In the genomic region with DNA sequence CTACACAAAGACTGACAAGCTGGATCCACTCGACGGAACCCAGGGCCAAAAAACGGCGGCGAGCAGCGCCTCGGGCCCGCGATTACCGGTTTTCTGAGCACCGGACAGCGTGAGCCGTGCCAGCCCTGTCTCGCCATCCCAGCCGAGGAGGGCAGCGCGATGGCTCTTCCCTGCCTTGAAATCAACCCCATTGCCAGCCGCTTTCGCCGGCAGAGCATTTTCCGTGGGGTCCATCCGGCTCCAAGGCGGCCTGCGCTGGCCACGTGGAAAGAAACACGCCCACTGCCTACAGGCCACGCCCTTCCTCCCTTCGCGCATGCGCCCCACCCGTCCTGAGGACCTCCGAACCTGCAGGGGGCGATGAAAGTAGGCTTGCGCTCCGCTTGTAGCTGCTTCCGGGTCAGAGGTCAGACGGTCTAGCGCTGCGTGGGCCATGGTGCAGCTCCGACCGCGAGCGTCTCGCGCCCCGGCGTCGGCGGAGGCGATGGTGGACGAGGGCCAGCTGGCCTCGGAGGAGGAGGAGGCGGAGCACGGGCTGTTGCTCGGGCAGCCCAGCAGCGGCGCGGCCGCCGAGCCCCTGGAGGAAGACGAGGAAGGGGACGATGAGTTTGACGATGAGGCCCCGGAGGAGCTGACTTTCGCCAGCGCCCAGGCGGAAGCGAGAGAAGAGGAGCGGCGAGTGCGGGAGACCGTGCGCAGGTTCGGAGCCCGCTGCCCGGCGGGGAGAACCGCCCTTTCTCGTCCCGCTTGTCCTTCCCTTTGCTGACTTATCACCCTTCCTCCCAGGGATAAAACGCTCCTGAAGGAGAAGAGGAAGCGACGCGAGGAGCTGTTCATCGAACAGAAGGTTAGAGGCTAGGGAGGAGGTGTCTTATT, we compare ENCODE assay signal across 8 cellular contexts. TPM values are rescaled to one million over a fixed set of nuclear protein-coding genes. Genes with fewer than 3 reads are reported as not detected.
DNase-seq lines count a peak whose midpoint lies in the region; ATAC-seq, FAIRE-seq and TF ChIP-seq lines count a peak whose summit lies in the region.

A gene (plus strand): TSS at position 410 of the 876 bp plus-strand sequence. CDS start 24 bp downstream, at position 434.

- H4K20me1 ChIP-seq in HepG2 (ENCODE audit: insufficient read depth, low read length): peaks cover 17% of the 10 kb centered on the region

- peak; percentile 86 for ATAC-seq in GM19351 (IDR thresholded peaks at IDR 0.05; ENCODE audit: unreplicated experiment)
- ATAC-seq in HG03521 (IDR thresholded peaks at IDR 0.05; ENCODE audit: unreplicated experiment): peak; percentile 92
- peak; percentile 92 for ATAC-seq in HepG2

- H3K4me1 Mint-ChIP-seq in dendritic cell treated with granulocyte-macrophage colony-stimulating factor and Interleukin-4, amounts not matched to agents 40 ng/mL and 50 ng/mL, for 4 days (ENCODE audit: low read depth): peaks cover 41% of the 10 kb centered on the region

- H2AFZ ChIP-seq in HepG2 (ENCODE audit: low read length): no peak within 1 kb of the TSS

- H3K79me2 ChIP-seq in HepG2 (ENCODE audit: insufficient read depth, low read length): peaks cover 43% of the 10 kb centered on the region

- CTCF ChIA-PET in HepG2 (lab: Yijun Ruan, JAX; ENCODE audit: low intra/inter-chr PET ratio, low total read pairs): interaction anchor here (1.2 kb wide), 1 partner anchor 10 kb away, joined by 6 read pairs; no protein-coding TSS in a partner anchor

- 1% methylated on average over 34 of the region's 85 CpGs for WGBS in HepG2 (ENCODE audit: low lambda C conversion rate)

- H3K9me3 Mint-ChIP-seq in dendritic cell treated with granulocyte-macrophage colony-stimulating factor and Interleukin-4, amounts not matched to agents 40 ng/mL and 50 ng/mL, for 4 days: no peaks in the 10 kb centered on the region

- H3K4me3 Mint-ChIP-seq in dendritic cell treated with granulocyte-macrophage colony-stimulating factor and Interleukin-4, amounts not matched to agents 40 ng/mL and 50 ng/mL, for 4 days: peak within 1 kb of the TSS; percentile 96

- peak within 1 kb of the TSS; percentile 91 for H3K27ac ChIP-seq in HepG2 (ENCODE audit: extremely low read length, insufficient read depth, low read length)

- no TSS peak for BruUV-seq in HepG2 (replicated peaks; lab: Mats Ljungman, UMichigan)

- intact Hi-C loops in dendritic cell treated with granulocyte-macrophage colony-stimulating factor and Interleukin-4, amounts not matched to agents 40 ng/mL and 50 ng/mL, for 4 days (cut with micrococcal nuclease): loop anchor here (2.0 to 5.0 kb wide), 2 partner anchors 40 to 283 kb away; a partner anchor contains a TSS
- intact Hi-C loops in HepG2 (cut with micrococcal nuclease; ENCODE audit: unreplicated experiment): loop anchor here (1.0 to 5.0 kb wide), 6 partner anchors 10 to 278 kb away; a partner anchor contains a TSS

- TF ChIP-seq RAD21 in HepG2 (CRISPR knock-in tag; IDR thresholded peaks at IDR 0.05): peak; percentile 55; the same call in 1 of the 2 replicates

- H3K36me3 ChIP-seq in HepG2 (replicated peaks in 1 of 2; ENCODE audit: control insufficient read depth in 1 of 2, insufficient read depth in 2 of 2, low read length in 2 of 2): peaks cover 8 to 34% of the 10 kb centered on the region in 2 experiments; a peak in 3 of 5 replicates

- peaks cover 35% of the 10 kb centered on the region for H3K4me1 ChIP-seq in HepG2 (ENCODE audit: insufficient read depth, low read length)

- H3K36me3 Mint-ChIP-seq in dendritic cell treated with granulocyte-macrophage colony-stimulating factor and Interleukin-4, amounts not matched to agents 40 ng/mL and 50 ng/mL, for 4 days (ENCODE audit: low read depth): peaks cover 50% of the 10 kb centered on the region

- H3K4me3 ChIP-seq in HepG2 (replicated peaks in 1 of 3; ENCODE audit: insufficient read depth in 1 of 3, low read depth in 2 of 3, low read length in 3 of 3): peak within 1 kb of the TSS; percentile 89 to 97 (median 93)

- in situ Hi-C loops in HepG2 (cut with HindIII; ENCODE audit: extremely low pct_ligation_motif_present, low pct_unique_long_range_greater_than_20kb): loop anchor here (5.0 kb wide), 2 partner anchors 38 to 92 kb away; no protein-coding TSS in a partner anchor

- H3K4me2 ChIP-seq in HepG2 (ENCODE audit: low read depth, low read length): peak within 1 kb of the TSS; percentile 91

- peak; percentile 78 for FAIRE-seq in HepG2 (lab: Jason Lieb, UNC)

- H3K27me3 Mint-ChIP-seq in dendritic cell treated with granulocyte-macrophage colony-stimulating factor and Interleukin-4, amounts not matched to agents 40 ng/mL and 50 ng/mL, for 4 days: no peaks in the 10 kb centered on the region

- peak within 1 kb of the TSS; percentile 97 for H3K27ac Mint-ChIP-seq in dendritic cell treated with granulocyte-macrophage colony-stimulating factor and Interleukin-4, amounts not matched to agents 40 ng/mL and 50 ng/mL, for 4 days

- peak; percentile 93 to 96 for TF ChIP-seq POLR2A in HepG2 (IDR thresholded peaks at IDR 0.05; ENCODE audit: insufficient read depth in 1 of 2, low read depth in 2 of 2, low read length in 2 of 2)

- peak; percentile 100 for TF ChIP-seq CTCF in HepG2 (CRISPR knock-in tag; IDR thresholded peaks at IDR 0.05)

- no peaks in the 10 kb centered on the region; a peak in 1 of 5 replicates for H3K27me3 ChIP-seq in HepG2 (ENCODE audit: control insufficient read depth in 1 of 2, insufficient read depth in 2 of 2, low read length in 2 of 2)

- H3K9me3 ChIP-seq in HepG2 (ENCODE audit: low read length): no peaks in the 10 kb centered on the region

- peak in 1 of 2 experiments; percentile 11; a peak in 1 of 4 replicates for TF ChIP-seq EP300 in HepG2 (IDR thresholded peaks at IDR 0.05; ENCODE audit: low read depth in 2 of 2, low read length in 2 of 2)
- TF ChIP-seq EP300 in HepG2 (CRISPR knock-in tag; IDR thresholded peaks at IDR 0.05; ENCODE audit: borderline replicate concordance): peak; percentile 57

- DNase-seq in CD1c-positive myeloid dendritic cell (ENCODE audit: extremely low spot score): peak; percentile 99
- peak; percentile 99 for DNase-seq in NCI-H748 (lab: John Stamatoyannopoulos, UW; ENCODE audit: unreplicated experiment)
- DNase-seq in activated CD4-positive, alpha-beta T cell treated with anti-CD3 and anti-CD28 coated beads, Interleukin-2, amount 50 U/mL, for 24 hours (ENCODE audit: low read depth in 1 of 2, low spot score in 1 of 2): peak; percentile 97 to 98
- peak; percentile 97 for DNase-seq in HepG2 (ENCODE audit: low spot score)
- DNase-seq in stimulated activated CD4-positive, alpha-beta T cell treated with anti-CD3 and anti-CD28 coated beads, Interleukin-4, amount 100 ng/mL, for 1 hour: peak; percentile 99

- POLR2A ChIA-PET in HepG2 (lab: Yijun Ruan, JAX): interaction anchor here (0.6 to 5.3 kb wide), 28 partner anchors 9 to 1630 kb away, joined by 3 to 175 read pairs (median 5); a partner anchor contains a TSS

- H3K9ac ChIP-seq in HepG2 (ENCODE audit: insufficient read depth, low read depth, low read length): peak within 1 kb of the TSS; percentile 97

TF ChIP-seq in HepG2, 621 proteins besides CTCF, POLR2A, EP300 and RAD21 (continues in another document):
- TF ChIP-seq MYNN (CRISPR knock-in tag; IDR thresholded peaks at IDR 0.05; ENCODE audit: low read depth): no peak; the same call in none of the 2 replicates
- TF ChIP-seq ZBTB20 (CRISPR knock-in tag; IDR thresholded peaks at IDR 0.05; ENCODE audit: borderline replicate concordance, low read depth): no peak; the same call in none of the 2 replicates
- TF ChIP-seq, protein P1, sequence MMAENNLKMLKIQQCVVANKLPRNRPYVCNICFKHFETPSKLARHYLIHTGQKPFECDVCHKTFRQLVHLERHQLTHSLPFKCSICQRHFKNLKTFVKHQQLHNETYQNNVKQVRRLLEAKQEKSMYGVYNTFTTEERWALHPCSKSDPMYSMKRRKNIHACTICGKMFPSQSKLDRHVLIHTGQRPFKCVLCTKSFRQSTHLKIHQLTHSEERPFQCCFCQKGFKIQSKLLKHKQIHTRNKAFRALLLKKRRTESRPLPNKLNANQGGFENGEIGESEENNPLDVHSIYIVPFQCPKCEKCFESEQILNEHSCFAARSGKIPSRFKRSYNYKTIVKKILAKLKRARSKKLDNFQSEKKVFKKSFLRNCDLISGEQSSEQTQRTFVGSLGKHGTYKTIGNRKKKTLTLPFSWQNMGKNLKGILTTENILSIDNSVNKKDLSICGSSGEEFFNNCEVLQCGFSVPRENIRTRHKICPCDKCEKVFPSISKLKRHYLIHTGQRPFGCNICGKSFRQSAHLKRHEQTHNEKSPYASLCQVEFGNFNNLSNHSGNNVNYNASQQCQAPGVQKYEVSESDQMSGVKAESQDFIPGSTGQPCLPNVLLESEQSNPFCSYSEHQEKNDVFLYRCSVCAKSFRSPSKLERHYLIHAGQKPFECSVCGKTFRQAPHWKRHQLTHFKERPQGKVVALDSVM (CRISPR knock-in tag; IDR thresholded peaks at IDR 0.05): peak; percentile 70

RNA-seq across cellular contexts. Expression of the gene that starts here (rescaled TPM):
- total RNA-seq in HepG2 (2016; rRNA removed; fragmentation: Illumina TruSeq; extraction: Trizol): 186 and 215 TPM in 2 replicates
- total RNA-seq in HepG2 (2016; cell fraction: cytosol; rRNA removed; fragmentation: Illumina TruSeq; extraction: Trizol; ENCODE audit: low read depth): 27.0 and 31.6 TPM in 2 replicates
- total RNA-seq in HepG2 (2016; cell fraction: insoluble cytoplasmic fraction; rRNA removed; fragmentation: Illumina TruSeq; extraction: Trizol): 183 and 212 TPM in 2 replicates
- total RNA-seq in HepG2 (2016; cell fraction: membrane; rRNA removed; fragmentation: Illumina TruSeq; extraction: Trizol): 65.5 and 72.1 TPM in 2 replicates
- 69.4 and 79.5 TPM in 2 replicates for total RNA-seq in HepG2 (2016; cell fraction: nucleus; rRNA removed; fragmentation: Illumina TruSeq; extraction: Trizol)
- 30.1 and 37.8 TPM in 2 replicates for polyA plus RNA-seq in HepG2 (2011; rRNA removed)
- polyA plus RNA-seq in HepG2 (2011; cell fraction: cytosol; rRNA removed): 47.4 and 53.1 TPM in 2 replicates
- polyA plus RNA-seq in HepG2 (2011; cell fraction: nucleus; rRNA removed): 23.4 and 23.5 TPM in 2 replicates
- 60.3 and 94.1 TPM in 2 replicates for polyA plus RNA-seq in HepG2 (2012)
- 30.5 and 34.4 TPM in 2 replicates for polyA plus RNA-seq in HepG2 (2016; cell fraction: cytosol; fragmentation: Illumina TruSeq; extraction: Trizol; ENCODE audit: low read depth)
- 240 and 243 TPM in 2 replicates for polyA plus RNA-seq in HepG2 (2016; cell fraction: insoluble cytoplasmic fraction; fragmentation: Illumina TruSeq; extraction: Trizol; ENCODE audit: low read depth)
- polyA plus RNA-seq in HepG2 (2016; cell fraction: membrane; fragmentation: Illumina TruSeq; extraction: Trizol; ENCODE audit: low read depth): 60.8 and 65.8 TPM in 2 replicates
- 136 and 138 TPM in 2 replicates for polyA plus RNA-seq in HepG2 (2016; cell fraction: nucleus; fragmentation: Illumina TruSeq; extraction: Trizol; ENCODE audit: insufficient read depth, low read depth)
- polyA minus RNA-seq in HepG2 (2011; rRNA and poly(A)+ RNA removed; ENCODE audit: low replicate concordance): 4.3 and 4.6 TPM in 2 replicates
- polyA minus RNA-seq in HepG2 (2011; cell fraction: cytosol; rRNA and poly(A)+ RNA removed): 13.1 and 18.6 TPM in 2 replicates
- polyA minus RNA-seq in HepG2 (2011; cell fraction: nucleus; rRNA and poly(A)+ RNA removed): 26.5 and 26.9 TPM in 2 replicates

Comparison
In these comparisons a context has a peak if more than half of its experiments do, and no peak if none do; other contexts are left out.
1. Peak in every context shown above with its lines: DNase-seq, ATAC-seq, H3K4me3 ChIP-seq and H3K27ac ChIP-seq.